ENCODE assay signal across 8 cellular contexts in genomic region chr17:51259574-51260236, GRCh38. TPM values are rescaled to one million over a fixed set of nuclear protein-coding genes. Genes with fewer than 3 reads are reported as not detected.
DNase-seq lines count a peak whose midpoint lies in the region; ATAC-seq and TF ChIP-seq lines count a peak whose summit lies in the region.

MBTD1 (minus strand) TSS chr17:51260049; CDS start chr17:51225161, 34,888 bp downstream.

- intact Hi-C loops in activated CD4-positive, alpha-beta T cell treated with anti-CD3 and anti-CD28 coated beads for 36 hours (cut with DNase I, micrococcal nuclease), result loop anchor here (1.0 to 5.0 kb wide), 7 partner anchors 93 to 887 kb away; partner anchors contain the start of genes NME1 (in 2 of the 2), NME2 (in 2 of the 2), ANKRD40 (in 1 of the 2) and EME1 (in 1 of the 2)

- peaks cover 64% of the 10 kb centered on the region for H3K4me1 Mint-ChIP-seq in activated CD4-positive, alpha-beta T cell treated with anti-CD3 and anti-CD28 coated beads for 36 hours

- ATAC-seq in GM19043 (IDR thresholded peaks at IDR 0.05; ENCODE audit: low read depth, unreplicated experiment), result peak; percentile 79
- ATAC-seq in HG03378 (IDR thresholded peaks at IDR 0.05; ENCODE audit: unreplicated experiment), result peak; percentile 80
- peak; percentile 92 for ATAC-seq in activated CD4-positive, alpha-beta T cell treated with anti-CD3 and anti-CD28 coated beads for 36 hours

- peak within 1 kb of the TSS; percentile 97 for H3K27ac Mint-ChIP-seq in activated CD4-positive, alpha-beta T cell treated with anti-CD3 and anti-CD28 coated beads for 36 hours

- peaks cover 47% of the 10 kb centered on the region for H3K36me3 Mint-ChIP-seq in activated CD4-positive, alpha-beta T cell treated with anti-CD3 and anti-CD28 coated beads for 36 hours (ENCODE audit: low read depth)

- DNase-seq in AG09319 (ENCODE audit: extremely low read depth, low read depth) (peak; percentile 94), NCI-H510A treated with DMSO at 0.1 percent for 48 hours (lab: John Stamatoyannopoulos, UW) (peak; percentile 98), choroid plexus epithelial cell (ENCODE audit: low read depth) (peak; percentile 98), kidney glomerular epithelial cell (lab: John Stamatoyannopoulos, UW) (peak; percentile 93)
- DNase-seq in activated CD4-positive, alpha-beta T cell treated with anti-CD3 and anti-CD28 coated beads for 36 hours, result peak; percentile 97
- peak; percentile 92 to 93 for DNase-seq in stimulated activated CD4-positive, alpha-beta T cell treated with anti-CD3 and anti-CD28 coated beads, Interleukin-15, amount 100 ng/mL, for 48 hours (ENCODE audit: low read depth in 2 of 2)

- TF ChIP-seq CTCF in AG09319 (IDR thresholded peaks at IDR 0.05; ENCODE audit: low read depth, low read length) (no peak), choroid plexus epithelial cell (conservative IDR thresholded peaks at IDR 0.05; ENCODE audit: low read depth, low read length) (no peak)

- no peaks in the 10 kb centered on the region for H3K9me3 Mint-ChIP-seq in activated CD4-positive, alpha-beta T cell treated with anti-CD3 and anti-CD28 coated beads for 36 hours (ENCODE audit: low read depth)

- peak within 1 kb of the TSS; percentile 84 for H3K4me3 Mint-ChIP-seq in activated CD4-positive, alpha-beta T cell treated with anti-CD3 and anti-CD28 coated beads for 36 hours

- POLR2A ChIA-PET in activated CD4-positive, alpha-beta T cell treated with anti-CD3 and anti-CD28 coated beads for 36 hours (lab: Charles Lee), result no interaction called here

- H3K27me3 Mint-ChIP-seq in activated CD4-positive, alpha-beta T cell treated with anti-CD3 and anti-CD28 coated beads for 36 hours, result no peaks in the 10 kb centered on the region

- H3K4me3 ChIP-seq in choroid plexus epithelial cell (ENCODE audit: low read depth, low read length), result peak within 1 kb of the TSS; percentile 74

- CTCF ChIA-PET in activated CD4-positive, alpha-beta T cell treated with anti-CD3 and anti-CD28 coated beads for 36 hours (lab: Charles Lee), result interaction anchor here (0.6 kb wide), 1 partner anchor 1869 kb away, joined by 3 read pairs; no protein-coding TSS in a partner anchor

RNA-seq across cellular contexts. Expression of gene MBTD1, which starts in this region (rescaled TPM):
- total RNA-seq in activated CD4-positive, alpha-beta T cell treated with anti-CD3 and anti-CD28 coated beads for 36 hours, result 1 to 10 TPM; 8.9 to 9.3 TPM

Comparison
In these comparisons a context has a peak if more than half of its experiments do, and no peak if none do; other contexts are left out.
1. Peak in every context shown above with its lines: DNase-seq, ATAC-seq and H3K4me3 ChIP-seq.